ENCODE assay signal across 8 cellular contexts in genomic region chr1:41891403-41891896, GRCh38. TPM values are rescaled to one million over a fixed set of nuclear protein-coding genes. Genes with fewer than 3 reads are reported as not detected.
DNase-seq lines count a peak whose midpoint lies in the region; ATAC-seq and TF ChIP-seq lines count a peak whose summit lies in the region.

No MANE protein-coding gene starts in this region.

- H3K4me3 ChIP-seq in GM06990 (replicated peaks; ENCODE audit: low read depth, low read length) (peak overlapping the region; percentile 59), MM.1S (ENCODE audit: low read length) (peak overlapping the region; percentile 61), duodenal mucosa (ENCODE audit: low read depth in 1 of 2, low read length in 2 of 2) (peak overlapping the region; percentile 74 to 77), thymus (ENCODE audit: low read length) (peak overlapping the region; percentile 51)

- DNase-seq in GM06990 (ENCODE audit: extremely low read depth, insufficient read length): peak; percentile 70
- DNase-seq in MM.1S: peak; percentile 93
- DNase-seq in activated CD4-positive, CD25-positive, alpha-beta regulatory T cell treated with anti-CD3 and anti-CD28 coated beads, Interleukin-2, amount 50 U/mL, for 72 hours: peak; percentile 46
- DNase-seq in natural killer cell: peak; percentile 62
- DNase-seq in NCI-H1930 (lab: John Stamatoyannopoulos, UW): no peak

- TF ChIP-seq CTCF in GM06990 (IDR thresholded peaks at IDR 0.05; ENCODE audit: insufficient read depth, low read length, poor library complexity, severe bottlenecking) (peak; percentile 45), MM.1S (IDR thresholded peaks at IDR 0.05; ENCODE audit: low read length) (peak; percentile 55), natural killer cell (IDR thresholded peaks at IDR 0.05) (peak; percentile 27)

- H3K9ac ChIP-seq in MM.1S (ENCODE audit: low read length): peak overlapping the region; percentile 64
- peak overlapping the region; percentile 61 to 71 for H3K9ac ChIP-seq in duodenal mucosa (ENCODE audit: low read depth in 1 of 2, low read length in 2 of 2)

- H4K20me1 ChIP-seq in MM.1S (ENCODE audit: insufficient read depth, low read length): no peaks in the 10 kb centered on the region

- H3K27ac Mint-ChIP-seq in natural killer cell: peak overlapping the region; percentile 90 to 92

- intact Hi-C loops in natural killer cell (cut with micrococcal nuclease): loop anchor here (1.0 to 10.0 kb wide), 4 partner anchors 25 to 1043 kb away; no protein-coding TSS in a partner anchor

- H3K9me2 ChIP-seq in MM.1S (replicated peaks; ENCODE audit: insufficient read depth, low read length): no peaks in the 10 kb centered on the region

- H3K27me3 ChIP-seq in GM06990 (replicated peaks; ENCODE audit: control insufficient read depth, insufficient read depth, low read length): no peaks in the 10 kb centered on the region
- H3K27me3 ChIP-seq in MM.1S (replicated peaks; ENCODE audit: insufficient read depth, low read length): no peaks in the 10 kb centered on the region
- no peaks in the 10 kb centered on the region for H3K27me3 ChIP-seq in duodenal mucosa (ENCODE audit: control insufficient read depth in 1 of 2, insufficient read depth in 2 of 2, low read length in 2 of 2)
- no peaks in the 10 kb centered on the region for H3K27me3 ChIP-seq in thymus (ENCODE audit: control insufficient read depth, insufficient read depth)

- H3K4me2 ChIP-seq in MM.1S (ENCODE audit: low read depth, low read length): peak overlapping the region; percentile 76

- peaks cover 19% of the 10 kb centered on the region for H3F3A ChIP-seq in MM.1S (ENCODE audit: insufficient read depth, low read length)

- H3K79me2 ChIP-seq in MM.1S (ENCODE audit: low read length): peaks cover 8% of the 10 kb centered on the region; the same call in 1 of the 2 replicates

- H3K9me3 ChIP-seq in MM.1S (replicated peaks; ENCODE audit: insufficient read depth, low read length): no peaks in the 10 kb centered on the region
- H3K9me3 ChIP-seq in duodenal mucosa (ENCODE audit: control insufficient read depth in 1 of 2, low read length in 2 of 2): no peaks in the 10 kb centered on the region
- H3K9me3 ChIP-seq in thymus (ENCODE audit: control insufficient read depth): no peaks in the 10 kb centered on the region

- peak overlapping the region; percentile 59 for H2AFZ ChIP-seq in MM.1S (ENCODE audit: low read length)

- ATAC-seq in GM21529 (IDR thresholded peaks at IDR 0.05; ENCODE audit: unreplicated experiment): peak; percentile 96
- peak; percentile 61 to 80 (median 70) for ATAC-seq in natural killer cell

- no peaks in the 10 kb centered on the region for H3K36me3 Mint-ChIP-seq in natural killer cell

- 2% methylated on average over 9 of the region's 9 CpGs for WGBS in thymus

- peak overlapping the region; percentile 88 for H3K4me3 Mint-ChIP-seq in natural killer cell

- H3K9me3 Mint-ChIP-seq in natural killer cell: no peaks in the 10 kb centered on the region

- H3K4me1 ChIP-seq in MM.1S (ENCODE audit: low read length) (peaks cover 25% of the 10 kb centered on the region), duodenal mucosa (ENCODE audit: control insufficient read depth in 1 of 2, insufficient read depth in 2 of 2, low read length in 2 of 2) (peaks cover 20 to 23% of the 10 kb centered on the region in 2 donors), thymus (ENCODE audit: control insufficient read depth, insufficient read depth, low read length) (peaks cover 37% of the 10 kb centered on the region)

- no peaks in the 10 kb centered on the region for H3K27me3 Mint-ChIP-seq in natural killer cell (ENCODE audit: low read depth in 2 of 2)

- no peaks in the 10 kb centered on the region for H3K36me3 ChIP-seq in GM06990 (ENCODE audit: control insufficient read depth, insufficient read depth, low read length)
- no peaks in the 10 kb centered on the region for H3K36me3 ChIP-seq in MM.1S (replicated peaks; ENCODE audit: insufficient read depth, low read length)
- H3K36me3 ChIP-seq in duodenal mucosa (ENCODE audit: control insufficient read depth in 1 of 2, insufficient read depth in 2 of 2, low read length in 2 of 2): no peaks in the 10 kb centered on the region
- H3K36me3 ChIP-seq in thymus (ENCODE audit: control insufficient read depth, insufficient read depth): peaks cover 6% of the 10 kb centered on the region

- peaks cover 80% of the 10 kb centered on the region in 2 donors for H3K4me1 Mint-ChIP-seq in natural killer cell

- H3K27ac ChIP-seq in MM.1S (ENCODE audit: low read length): peak overlapping the region; percentile 93
- H3K27ac ChIP-seq in duodenal mucosa (ENCODE audit: low read depth, low read length): peak overlapping the region; percentile 45
- peak overlapping the region; percentile 93 for H3K27ac ChIP-seq in thymus (ENCODE audit: low read depth)

RNA-seq across cellular contexts. Expression of gene HIVEP3, which starts 27.3 kb away (rescaled TPM):
- 10 to 100 TPM; 26.2 to 35.2 (median 29.8) TPM for total RNA-seq in natural killer cell
- 12.1 TPM for polyA plus RNA-seq in thymus

Comparison
In these comparisons a context has a peak if more than half of its experiments do, and no peak if none do; other contexts are left out.
1. DNase-seq: peak in GM06990 (single experiment), MM.1S (single experiment), activated CD4-positive, CD25-positive, alpha-beta regulatory T cell treated with anti-CD3 and anti-CD28 coated beads, Interleukin-2, amount 50 U/mL, for 72 hours (single experiment) and natural killer cell (single experiment); none in NCI-H1930 (0 of 2).
2. Peak in every context shown above with its lines, with median percentiles within 50 percentile points of each other: H3K4me3 ChIP-seq, CTCF ChIP-seq and H3K27ac ChIP-seq.